In the genomic region with DNA sequence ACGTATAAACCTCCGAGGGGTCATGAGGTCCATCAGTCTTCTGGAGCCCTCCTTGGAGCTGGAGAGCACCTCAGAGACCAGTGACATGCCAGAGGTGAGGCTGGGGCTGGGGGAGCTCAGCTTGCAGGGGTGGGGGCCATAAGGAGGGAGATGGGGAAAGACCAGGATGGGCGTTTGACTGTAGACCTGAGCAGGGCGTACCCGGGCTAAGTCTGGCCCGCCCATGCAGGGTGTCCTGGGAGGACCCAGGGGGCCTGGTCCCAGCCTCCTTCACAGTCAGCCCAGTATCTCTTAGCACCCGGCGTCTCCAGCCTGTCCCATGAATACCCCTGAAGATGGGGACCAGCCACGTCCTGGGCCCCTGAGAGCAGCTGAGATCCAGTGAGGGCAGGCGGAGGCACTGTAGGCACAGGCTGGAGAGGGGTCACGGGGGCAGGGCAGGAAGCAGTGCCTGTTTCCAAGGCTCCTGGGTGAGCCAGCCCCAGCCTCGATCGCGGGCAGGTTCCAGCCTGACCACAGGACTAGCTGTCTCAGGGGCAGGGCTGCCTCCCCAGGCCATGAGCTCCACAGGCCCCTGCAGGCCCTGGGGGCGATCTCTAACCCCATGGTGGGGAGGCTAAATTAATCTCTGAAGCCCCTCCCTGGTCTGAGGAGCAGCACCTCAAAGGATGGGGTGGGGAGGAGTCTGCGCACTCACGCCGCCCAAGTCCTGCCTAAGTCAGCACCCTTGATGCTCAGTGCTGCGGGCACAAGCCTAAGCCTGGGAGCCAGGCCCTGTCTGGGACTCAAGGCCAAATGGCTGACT, we compare ENCODE assay signal across 24 cellular contexts. TPM values are rescaled to one million over a fixed set of nuclear protein-coding genes. Genes with fewer than 3 reads are reported as not detected.
A peak's percentile ranks its signal among the peaks of the same experiment; 100 is the strongest.
DNase-seq lines count a peak whose midpoint lies in the region; ATAC-seq, FAIRE-seq and TF ChIP-seq lines count a peak whose summit lies in the region.
"Had no signal": no experiment of that assay in that cellular context is flagged by ENCODE, and none has a peak within 500 bp of the region (broad histone marks: within the 10 kb centered on the region; RNA-seq: fewer than 3 reads in every experiment).

No MANE protein-coding gene starts in this region.

- H3K36me3 Mint-ChIP-seq in CD14-positive monocyte, result peaks cover 44 to 63% of the 10 kb centered on the region in 2 donors
- H3K36me3 Mint-ChIP-seq: activated naive CD8-positive, alpha-beta T cell treated with anti-CD3 and anti-CD28 coated beads for 36 hours had no signal

- no peaks in the 10 kb centered on the region for H3K27me3 Mint-ChIP-seq in CD14-positive monocyte (ENCODE audit: low read depth in 3 of 3)
- H3K27me3 Mint-ChIP-seq: activated naive CD8-positive, alpha-beta T cell treated with anti-CD3 and anti-CD28 coated beads for 36 hours; dendritic cell treated with granulocyte-macrophage colony-stimulating factor and Interleukin-4, amounts not matched to agents 40 ng/mL and 50 ng/mL, for 4 days had no signal

- H3K27ac ChIP-seq in C4-2B (peak overlapping the region; percentile 94), epithelial cell of prostate (peak overlapping the region; percentile 99)
- H3K27ac ChIP-seq: body of pancreas, testis, WERI-Rb-1 had no signal

- peak; percentile 78 for FAIRE-seq in HTR-8/SVneo (lab: Jason Lieb, UNC)
- FAIRE-seq: G401.6 had no signal

- H3K4me3 ChIP-seq in BE2C (ENCODE audit: low read depth, low read length), result no peak overlapping the region
- H3K4me3 ChIP-seq: body of pancreas, testis had no signal

- H3K9me3 Mint-ChIP-seq in CD14-positive monocyte, result no peaks in the 10 kb centered on the region
- H3K9me3 Mint-ChIP-seq: activated naive CD8-positive, alpha-beta T cell treated with anti-CD3 and anti-CD28 coated beads for 36 hours; dendritic cell treated with granulocyte-macrophage colony-stimulating factor and Interleukin-4, amounts not matched to agents 40 ng/mL and 50 ng/mL, for 4 days; nephron progenitor cell had no signal

- intact Hi-C loops in sciatic nerve (cut with DNase I), result no loop called here
- intact Hi-C loops in CD14-positive monocyte (cut with micrococcal nuclease), result no loop called here

- H3K27ac Mint-ChIP-seq in CD14-positive monocyte, result no peak overlapping the region
- H3K27ac Mint-ChIP-seq: activated naive CD8-positive, alpha-beta T cell treated with anti-CD3 and anti-CD28 coated beads for 36 hours; dendritic cell treated with granulocyte-macrophage colony-stimulating factor and Interleukin-4, amounts not matched to agents 40 ng/mL and 50 ng/mL, for 4 days; nephron progenitor cell had no signal

- no peak for DNase-seq in HTR-8/SVneo (ENCODE audit: insufficient read length, low spot score)
- no peak for DNase-seq in epithelial cell of prostate (ENCODE audit: low read depth, low spot score)
- peak; percentile 53 for DNase-seq in sciatic nerve (ENCODE audit: low spot score)
- no peak for DNase-seq in NCI-H187 treated with DMSO at 0.1 percent for 48 hours (lab: John Stamatoyannopoulos, UW)
- no peak for DNase-seq in CD14-positive monocyte (ENCODE audit: low spot score)
- no peak for DNase-seq in BE2C
- DNase-seq in NCI-H1092 (lab: John Stamatoyannopoulos, UW), result no peak
- DNase-seq: activated naive CD8-positive, alpha-beta T cell treated with anti-CD3 and anti-CD28 coated beads for 36 hours; activated T-cell treated with anti-CD3 and anti-CD28 coated beads, Interleukin-2, amount 50 U/mL, for 48 hours; body of pancreas; midbrain; NCI-H1417 treated with DMSO at 0.1 percent for 48 hours; NCI-H2171 treated with DMSO at 0.1 percent for 48 hours; NCI-H526 treated with DMSO at 0.1 percent for 48 hours; nephron progenitor cell; SHP77 treated with DMSO at 0.1 percent for 48 hours; stimulated activated CD4-positive, alpha-beta T cell treated with anti-CD3 and anti-CD28 coated beads, Interleukin-12 subunit alpha, Interleukin-12 subunit beta, amount 100 ng/mL, for 4 hours; stimulated activated CD8-positive, alpha-beta memory T cell treated with anti-CD3 and anti-CD28 coated beads, Interleukin-4, amount 100 ng/mL, for 48 hours; T-helper 1 cell; WERI-Rb-1 had no signal

- no peaks in the 10 kb centered on the region for H3K9me3 ChIP-seq in BE2C
- H3K9me3 ChIP-seq: body of pancreas, testis had no signal

- no peak overlapping the region for H3K4me3 Mint-ChIP-seq in CD14-positive monocyte
- H3K4me3 Mint-ChIP-seq: activated naive CD8-positive, alpha-beta T cell treated with anti-CD3 and anti-CD28 coated beads for 36 hours; dendritic cell treated with granulocyte-macrophage colony-stimulating factor and Interleukin-4, amounts not matched to agents 40 ng/mL and 50 ng/mL, for 4 days; nephron progenitor cell had no signal

- H3K4me1 ChIP-seq in BE2C, result peaks cover 2% of the 10 kb centered on the region; the same call in 1 of the 2 replicates

- no peaks in the 10 kb centered on the region for H3K36me3 ChIP-seq in BE2C

- TF ChIP-seq CTCF in C4-2B (conservative IDR thresholded peaks at IDR 0.05), result no peak
- TF ChIP-seq CTCF in CD14-positive monocyte (IDR thresholded peaks at IDR 0.05), result no peak
- no peak for TF ChIP-seq CTCF in BE2C (IDR thresholded peaks at IDR 0.05; ENCODE audit: low read depth, low read length)

- peaks cover 33% of the 10 kb centered on the region for H3K4me1 Mint-ChIP-seq in CD14-positive monocyte

- no peak for ATAC-seq in sciatic nerve
- ATAC-seq: body of pancreas had no signal

- H3K27me3 ChIP-seq in BE2C, result no peaks in the 10 kb centered on the region
- H3K27me3 ChIP-seq: body of pancreas, testis had no signal

RNA-seq across cellular contexts. Expression of a gene that starts 7.1 kb away (rescaled TPM):
- total RNA-seq in sciatic nerve, result 40.7 TPM
- polyA plus RNA-seq in CD14-positive monocyte, result 1 to 10 TPM; 3.6 to 5.8 TPM
- 3.9 TPM for polyA plus RNA-seq in BE2C (2012; ENCODE audit: insufficient read depth, insufficient read length, low read depth)

RNA-seq across cellular contexts. Expression of a gene that starts 21.3 kb away (rescaled TPM):
- total RNA-seq in sciatic nerve, result 69.7 TPM
- polyA plus RNA-seq in CD14-positive monocyte, result 10 to 100 TPM in 1 of 2 donors, 1 to 10 TPM in 1; 9.1 to 10.3 TPM
- polyA plus RNA-seq in BE2C (2012; ENCODE audit: insufficient read depth, insufficient read length, low read depth), result 133 TPM

RNA-seq across cellular contexts. Expression of a gene that starts 42.9 kb away (rescaled TPM):
- total RNA-seq in sciatic nerve, result 43.5 TPM
- 100 to 1,000 TPM; 157 to 176 TPM for polyA plus RNA-seq in CD14-positive monocyte
- polyA plus RNA-seq in BE2C (2012; ENCODE audit: insufficient read depth, insufficient read length, low read depth), result 33.9 TPM

RNA-seq across cellular contexts. Expression of a gene that starts 44.2 kb away (rescaled TPM):
- total RNA-seq in sciatic nerve, result 61.7 TPM
- polyA plus RNA-seq in CD14-positive monocyte, result 10 to 100 TPM; 34.9 to 43.0 TPM
- 272 TPM for polyA plus RNA-seq in BE2C (2012; ENCODE audit: insufficient read depth, insufficient read length, low read depth)
